16 cellular contexts compared by ENCODE assay signal in genomic region chr3:87136066-87136596, GRCh38.
DNase-seq lines count a peak whose midpoint lies in the region; ATAC-seq and TF ChIP-seq lines count a peak whose summit lies in the region.
"Had no signal": no experiment of that assay in that cellular context is flagged by ENCODE, and none has a peak within 500 bp of the region (broad histone marks: within the 10 kb centered on the region; RNA-seq: fewer than 3 reads in every experiment).

No MANE protein-coding gene starts in this region.

- no peaks in the 10 kb centered on the region for H3K36me3 Mint-ChIP-seq in neural progenitor cell
- H3K36me3 Mint-ChIP-seq: CD14-positive monocyte; CD8-positive, alpha-beta T cell had no signal

- H3K4me1 Mint-ChIP-seq in neural progenitor cell: no peaks in the 10 kb centered on the region
- H3K4me1 Mint-ChIP-seq: CD14-positive monocyte had no signal

- H3K79me2 ChIP-seq in ACC112 (ENCODE audit: control insufficient read depth, insufficient read depth, low read length, unreplicated experiment) (no peaks in the 10 kb centered on the region), neural progenitor cell (ENCODE audit: low read depth) (no peaks in the 10 kb centered on the region)

- H3K27me3 Mint-ChIP-seq in neural progenitor cell (ENCODE audit: insufficient read depth, low read depth): no peaks in the 10 kb centered on the region

- peak; percentile 2 for DNase-seq in NB4 (ENCODE audit: low read depth)
- peak; percentile 24 for DNase-seq in astrocyte of the hippocampus (ENCODE audit: low read depth, low spot score)
- no peak for DNase-seq in neural progenitor cell (ENCODE audit: low spot score)
- no peak for DNase-seq in mesenteric fat pad (ENCODE audit: low spot score)
- no peak for DNase-seq in AG20443 (ENCODE audit: low spot score)
- DNase-seq: CD8-positive, alpha-beta T cell; COR-L47; DMS153; DMS79 treated with DMSO at 0.1 percent for 48 hours; EL; GM23248 had no signal

- H3K9me3 Mint-ChIP-seq in neural progenitor cell: peaks cover 3% of the 10 kb centered on the region

- H3K27me3 ChIP-seq in ACC112 (ENCODE audit: insufficient read depth, low read length) (no peaks in the 10 kb centered on the region), neural progenitor cell (no peaks in the 10 kb centered on the region)

- H3K9me3 ChIP-seq in neural progenitor cell (ENCODE audit: low read depth): no peaks in the 10 kb centered on the region

- H3K4me3 Mint-ChIP-seq in neural progenitor cell: no peak overlapping the region
- H3K4me3 Mint-ChIP-seq: CD14-positive monocyte; CD8-positive, alpha-beta T cell had no signal

- H3K27ac Mint-ChIP-seq in neural progenitor cell: peak overlapping the region; percentile 2
- H3K27ac Mint-ChIP-seq: CD14-positive monocyte; CD8-positive, alpha-beta T cell had no signal

- no peaks in the 10 kb centered on the region for H3K4me1 ChIP-seq in ACC112 (ENCODE audit: control insufficient read depth, insufficient read depth, low read length, unreplicated experiment)
- H3K4me1 ChIP-seq in neural progenitor cell: no peaks in the 10 kb centered on the region

- no peak overlapping the region for H3K9ac ChIP-seq in neural progenitor cell
- H3K9ac ChIP-seq: GM23248 had no signal

- peak overlapping the region; percentile 33 for H2AFZ ChIP-seq in ACC112 (ENCODE audit: low read length, unreplicated experiment)
- H2AFZ ChIP-seq in neural progenitor cell (replicated peaks): no peak overlapping the region
- H2AFZ ChIP-seq: GM23248 had no signal

- H3F3A ChIP-seq in neural progenitor cell (ENCODE audit: low read depth): no peaks in the 10 kb centered on the region

- TF ChIP-seq POLR2A in NB4 (IDR thresholded peaks at IDR 0.05; ENCODE audit: extremely low read depth, insufficient read length): no peak

- TF ChIP-seq CTCF in NB4 (IDR thresholded peaks at IDR 0.05; ENCODE audit: low read depth, low read length): no peak
- TF ChIP-seq CTCF in neural progenitor cell (IDR thresholded peaks at IDR 0.05): no peak

- no peak overlapping the region for H3K4me2 ChIP-seq in neural progenitor cell

- H3K36me3 ChIP-seq in ACC112 (ENCODE audit: insufficient read depth, low read length) (no peaks in the 10 kb centered on the region), neural progenitor cell (no peaks in the 10 kb centered on the region)

- ATAC-seq in HG03432 (IDR thresholded peaks at IDR 0.05; ENCODE audit: unreplicated experiment): no peak
- ATAC-seq: CD8-positive, alpha-beta T cell; HCT116 had no signal

- H3K4me3 ChIP-seq in ACC112 (ENCODE audit: low read depth, low read length) (no peak overlapping the region), NB4 (ENCODE audit: low read depth, low read length) (no peak overlapping the region), neural progenitor cell (no peak overlapping the region)
- H3K4me3 ChIP-seq: GM23248 had no signal

- H4K20me1 ChIP-seq in neural progenitor cell (ENCODE audit: low read depth): no peaks in the 10 kb centered on the region

- H3K27ac ChIP-seq in ACC112 (ENCODE audit: low read depth, low read length) (no peak overlapping the region), neural progenitor cell (no peak overlapping the region)
- H3K27ac ChIP-seq: GM23248, HL-60 had no signal

Comparison
In these comparisons a context has a peak if more than half of its experiments do, and no peak if none do; other contexts are left out.
1. DNase-seq: peak in NB4 (single experiment) and astrocyte of the hippocampus (single experiment); none in neural progenitor cell (single experiment), mesenteric fat pad (single experiment) and AG20443 (single experiment).